Comparison of ENCODE assay signal across 8 cellular contexts in the genomic region with DNA sequence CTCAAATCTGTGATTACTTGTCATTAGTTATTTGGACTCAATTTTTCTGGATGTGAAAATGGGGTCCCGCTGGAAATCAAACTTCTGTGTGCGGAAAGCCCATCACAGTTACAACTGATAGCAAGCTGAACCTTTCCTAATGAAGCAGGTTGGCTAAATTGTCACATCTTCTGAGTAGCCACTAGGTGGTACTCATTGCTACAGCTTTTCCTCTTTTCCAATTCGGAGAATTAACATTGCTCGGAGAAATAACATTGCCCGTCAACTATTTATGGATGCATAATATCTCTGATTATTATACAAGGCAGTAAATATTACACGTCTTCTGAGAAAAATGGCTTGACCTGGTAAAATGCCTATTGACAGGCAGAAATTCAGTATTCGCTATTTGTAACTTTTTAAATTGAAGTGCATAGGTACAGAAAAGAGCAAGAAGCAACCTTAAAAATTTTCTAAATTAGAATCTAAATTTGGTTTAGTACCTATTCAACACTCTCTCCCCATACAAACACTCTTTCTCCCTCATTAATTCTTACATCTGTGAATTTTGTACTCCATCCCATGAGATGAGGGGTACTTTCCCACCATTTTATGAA. TPM values are rescaled to one million over a fixed set of nuclear protein-coding genes. Genes with fewer than 3 reads are reported as not detected.
DNase-seq lines count a peak whose midpoint lies in the region; ATAC-seq and TF ChIP-seq lines count a peak whose summit lies in the region.

No MANE protein-coding gene starts in this region.

- peaks cover 9% of the 10 kb centered on the region for H3K4me1 Mint-ChIP-seq in nephron progenitor cell

- H3K27ac ChIP-seq in heart left ventricle: no peak overlapping the region

- no peak overlapping the region for H3K4me3 ChIP-seq in heart left ventricle

- 21 to 25% (median 24%) methylated on average over 7 of the region's 7 CpGs for WGBS in heart left ventricle, 4 donors

- peaks cover 0 to 9% (median 0%) of the 10 kb centered on the region in 12 donors for H3K9me3 ChIP-seq in heart left ventricle

- H3K27me3 ChIP-seq in heart left ventricle: peaks cover 0 to 45% (median 11%) of the 10 kb centered on the region in 9 donors

- no peak for TF ChIP-seq POLR2A in heart left ventricle (IDR thresholded peaks at IDR 0.05)

- no peak overlapping the region for H3K27ac Mint-ChIP-seq in nephron progenitor cell

- DNase-seq in heart left ventricle: no peak
- DNase-seq in Right ventricle myocardium inferior (ENCODE audit: missing footprints): no peak
- peak; percentile 16 for DNase-seq in NCI-H460 (ENCODE audit: extremely low read depth, low read depth)
- peak; percentile 67 for DNase-seq in cerebellum (ENCODE audit: low spot score)
- DNase-seq in nephron progenitor cell: no peak
- DNase-seq in GM19240 (ENCODE audit: insufficient read length, low spot score): no peak
- no peak for DNase-seq in activated CD8-positive, alpha-beta memory T cell treated with anti-CD3 and anti-CD28 coated beads, Interleukin-2, amount 50 U/mL, for 4 hours
- DNase-seq in GM19238 (ENCODE audit: insufficient read length, low spot score): no peak

- TF ChIP-seq CTCF in heart left ventricle (IDR thresholded peaks at IDR 0.05) (peak; percentile 24 to 63 (median 42)), nephron progenitor cell (IDR thresholded peaks at IDR 0.05) (peak; percentile 59)

- ATAC-seq in heart left ventricle (no peak), Right ventricle myocardium inferior (no peak)

- peaks cover 6% of the 10 kb centered on the region for H3K9me3 Mint-ChIP-seq in nephron progenitor cell

- intact Hi-C loops in heart left ventricle (cut with DNase I) (loop anchor here in 1 of 10 donors (10.0 kb wide), 1 partner anchor 211 kb away; the partner anchor contains the start of gene SEC31B), Right ventricle myocardium inferior (cut with DNase I) (no loop called here)

- H3K27me3 Mint-ChIP-seq in nephron progenitor cell (ENCODE audit: low read depth, poor library complexity): peaks cover 43% of the 10 kb centered on the region

- no peak overlapping the region for H3K4me3 Mint-ChIP-seq in nephron progenitor cell

- no peaks in the 10 kb centered on the region for H3K36me3 Mint-ChIP-seq in nephron progenitor cell (ENCODE audit: low read depth)

- H3K36me3 ChIP-seq in heart left ventricle: no peaks in the 10 kb centered on the region

- no peaks in the 10 kb centered on the region for H3K4me1 ChIP-seq in heart left ventricle

RNA-seq across cellular contexts. Expression of gene BLOC1S2, which starts 17.3 kb away (rescaled TPM):
- total RNA-seq in heart left ventricle (10 to 100 TPM; 14.6 to 32.0 (median 20.8) TPM), Right ventricle myocardium inferior (20.9 TPM), cerebellum (42.6 TPM)
- polyA plus RNA-seq in heart left ventricle: 10 to 100 TPM; 23.0 to 43.8 TPM
- total RNA-seq in NCI-H460 (2014; rRNA removed; shearing (Covaris generic)): 82.3 and 85.3 TPM in 2 replicates
- 41.7 and 44.0 TPM in 2 replicates for polyA plus RNA-seq in NCI-H460 (2014; cell fraction: nucleus; rRNA removed)

RNA-seq across cellular contexts. Expression of gene PKD2L1, which starts 26.2 kb away (rescaled TPM):
- total RNA-seq in heart left ventricle (not detected), Right ventricle myocardium inferior (not detected), cerebellum (not detected)
- not detected for polyA plus RNA-seq in heart left ventricle
- total RNA-seq in NCI-H460 (2014; rRNA removed; shearing (Covaris generic)): 0.05 TPM in 1 of 2 replicates, not detected in the other
- polyA plus RNA-seq in NCI-H460 (2014; cell fraction: nucleus; rRNA removed): not detected in 2 replicates

RNA-seq across cellular contexts. Expression of gene CWF19L1, which starts 36.4 kb away (rescaled TPM):
- total RNA-seq in heart left ventricle (10 to 100 TPM; 11.1 to 17.3 (median 14.3) TPM), Right ventricle myocardium inferior (12.9 TPM), cerebellum (24.0 TPM)
- polyA plus RNA-seq in heart left ventricle: 10 to 100 TPM; 13.2 to 23.4 TPM
- total RNA-seq in NCI-H460 (2014; rRNA removed; shearing (Covaris generic)): 45.3 and 49.8 TPM in 2 replicates
- 48.4 and 49.3 TPM in 2 replicates for polyA plus RNA-seq in NCI-H460 (2014; cell fraction: nucleus; rRNA removed)

RNA-seq across cellular contexts. Expression of gene SCD, which starts 43.2 kb away (rescaled TPM):
- total RNA-seq in heart left ventricle (100 to 1,000 TPM in 1 of 9 donors, 10 to 100 TPM in 2, 1 to 10 TPM in 6; 2.3 to 216 (median 4.9) TPM), Right ventricle myocardium inferior (53.6 TPM), cerebellum (91.2 TPM)
- polyA plus RNA-seq in heart left ventricle: 10 to 100 TPM; 16.8 to 66.9 TPM
- 163 and 165 TPM in 2 replicates for total RNA-seq in NCI-H460 (2014; rRNA removed; shearing (Covaris generic))
- polyA plus RNA-seq in NCI-H460 (2014; cell fraction: nucleus; rRNA removed): 363 and 475 TPM in 2 replicates

Comparison
In these comparisons a context has a peak if more than half of its experiments do, and no peak if none do; other contexts are left out.
1. DNase-seq: peak in NCI-H460 (single experiment) and cerebellum (single experiment); none in heart left ventricle (0 of 5), Right ventricle myocardium inferior (single experiment), nephron progenitor cell (single experiment), GM19240 (single experiment), activated CD8-positive, alpha-beta memory T cell treated with anti-CD3 and anti-CD28 coated beads, Interleukin-2, amount 50 U/mL, for 4 hours (single experiment) and GM19238 (single experiment).